In the genomic region with DNA sequence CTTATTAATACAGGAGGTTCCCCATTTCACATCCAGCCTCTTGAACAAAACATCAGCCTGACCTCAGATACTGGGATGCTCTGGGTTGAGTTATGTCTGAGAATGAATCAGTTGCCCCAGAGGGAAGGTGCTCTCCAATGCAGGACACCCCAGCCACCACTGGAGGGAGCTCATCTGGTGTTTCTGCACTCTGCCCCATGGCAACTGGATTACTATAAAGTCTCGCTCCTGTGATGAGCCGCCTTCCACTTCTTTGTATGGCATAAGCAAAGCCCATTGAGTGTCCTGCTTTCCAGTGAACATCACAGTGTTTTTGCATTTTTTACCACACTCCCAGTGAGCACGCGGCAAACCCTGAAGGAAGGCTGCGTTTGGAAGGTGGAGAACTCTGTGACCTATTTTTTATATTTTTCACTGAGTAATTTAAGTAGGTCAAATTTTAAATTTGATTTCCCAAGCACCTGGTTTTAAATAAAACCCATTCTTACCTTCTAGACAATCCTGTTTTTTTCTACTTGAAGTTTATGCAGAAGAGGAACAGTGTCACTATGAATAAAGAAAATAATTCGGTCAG, we compare ENCODE assay signal across 8 cellular contexts.
A peak's percentile ranks its signal among the peaks of the same experiment; 100 is the strongest.
DNase-seq lines count a peak whose midpoint lies in the region; ATAC-seq lines count a peak whose summit lies in the region.

No MANE protein-coding gene starts in this region.

- peak; percentile 87 for ATAC-seq in HG03095 (IDR thresholded peaks at IDR 0.05; ENCODE audit: unreplicated experiment)

- DNase-seq in DMS 273 (lab: John Stamatoyannopoulos, UW; ENCODE audit: unreplicated experiment) (peak; percentile 83), GM19238 (ENCODE audit: insufficient read length, low spot score) (peak; percentile 23), NCI-H345 treated with DMSO at 0.1 percent for 48 hours (lab: John Stamatoyannopoulos, UW; ENCODE audit: unreplicated experiment) (peak; percentile 9), glomerular visceral epithelial cell (ENCODE audit: extremely low spot score) (peak; percentile 59), dermis blood vessel endothelial cell (no peak)
- DNase-seq in activated CD4-positive, alpha-beta memory T cell treated with anti-CD3 and anti-CD28 coated beads, Interleukin-2, amount 10 ng/mL, durations not matched to agents 7 days and 5 days = peak; percentile 48
- peak; percentile 6 to 72 (median 33) for DNase-seq in stimulated activated CD4-positive, alpha-beta T cell treated with anti-CD3 and anti-CD28 coated beads, Interleukin-12 subunit alpha, Interleukin-12 subunit beta, amount 100 ng/mL, for 48 hours (ENCODE audit: low read depth in 2 of 3, low spot score in 1 of 3)

- H3K4me1 Mint-ChIP-seq in activated CD4-positive, alpha-beta memory T cell treated with anti-CD3 and anti-CD28 coated beads, Interleukin-2, amount 10 ng/mL, durations not matched to agents 7 days and 5 days = no peaks in the 10 kb centered on the region

- CTCF ChIA-PET in activated CD4-positive, alpha-beta memory T cell treated with anti-CD3 and anti-CD28 coated beads, Interleukin-2, amount 10 ng/mL, durations not matched to agents 7 days and 5 days (lab: Charles Lee) = interaction anchor here (1.0 to 2.9 kb wide), 4 partner anchors 19 to 105 kb away, joined by 3 to 21 read pairs (median 3); no protein-coding TSS in a partner anchor

- no peak overlapping the region for H3K4me3 Mint-ChIP-seq in activated CD4-positive, alpha-beta memory T cell treated with anti-CD3 and anti-CD28 coated beads, Interleukin-2, amount 10 ng/mL, durations not matched to agents 7 days and 5 days

- no peaks in the 10 kb centered on the region for H3K36me3 Mint-ChIP-seq in activated CD4-positive, alpha-beta memory T cell treated with anti-CD3 and anti-CD28 coated beads, Interleukin-2, amount 10 ng/mL, durations not matched to agents 7 days and 5 days (ENCODE audit: low read depth)

- no peak overlapping the region for H3K27ac Mint-ChIP-seq in activated CD4-positive, alpha-beta memory T cell treated with anti-CD3 and anti-CD28 coated beads, Interleukin-2, amount 10 ng/mL, durations not matched to agents 7 days and 5 days

- H3K9me3 Mint-ChIP-seq in activated CD4-positive, alpha-beta memory T cell treated with anti-CD3 and anti-CD28 coated beads, Interleukin-2, amount 10 ng/mL, durations not matched to agents 7 days and 5 days = no peaks in the 10 kb centered on the region

- POLR2A ChIA-PET in activated CD4-positive, alpha-beta memory T cell treated with anti-CD3 and anti-CD28 coated beads, Interleukin-2, amount 10 ng/mL, durations not matched to agents 7 days and 5 days (lab: Charles Lee) = no interaction called here

- H3K27me3 Mint-ChIP-seq in activated CD4-positive, alpha-beta memory T cell treated with anti-CD3 and anti-CD28 coated beads, Interleukin-2, amount 10 ng/mL, durations not matched to agents 7 days and 5 days = peaks cover 7% of the 10 kb centered on the region
